In genomic region chr22:12697441-12697840, GRCh38 we compare ENCODE assay signal across 28 cellular contexts.
"Had no signal": no experiment of that assay in that cellular context is flagged by ENCODE, and none has a peak within 500 bp of the region (broad histone marks: within the 10 kb centered on the region; RNA-seq: fewer than 3 reads in every experiment).

No MANE protein-coding gene starts in this region.

- H3K27ac Mint-ChIP-seq: dendritic cell treated with granulocyte-macrophage colony-stimulating factor and Interleukin-4, amounts not matched to agents 40 ng/mL and 50 ng/mL, for 4 days; effector memory CD8-positive, alpha-beta T cell; endodermal cell had no signal

- FAIRE-seq: colon, endometrium, endothelial cell of umbilical vein, frontal cortex had no signal

- H3K27ac ChIP-seq: colonic mucosa, coronary artery, dorsolateral prefrontal cortex, epithelial cell of prostate, esophagus muscularis mucosa, esophagus squamous epithelium, foreskin keratinocyte, gastrocnemius medialis, gastroesophageal sphincter, heart left ventricle, heart right ventricle had no signal

- DNase-seq: colonic mucosa; cortex of kidney; dermis blood vessel endothelial cell; dorsolateral prefrontal cortex; effector CD4-positive, alpha-beta T cell; effector CD8-positive, alpha-beta T cell; effector memory CD4-positive, alpha-beta T cell; effector memory CD8-positive, alpha-beta T cell; endodermal cell; erythroblast; esophagus squamous epithelium; foreskin fibroblast; foreskin keratinocyte; foreskin melanocyte; gastrocnemius medialis; glutamatergic neuron; head of caudate nucleus; heart right ventricle had no signal

- H3K4me3 ChIP-seq: colonic mucosa, coronary artery, dorsolateral prefrontal cortex, esophagus muscularis mucosa, esophagus squamous epithelium, gastrocnemius medialis, gastroesophageal sphincter, heart left ventricle, heart right ventricle had no signal

- H3K36me3 ChIP-seq: colonic mucosa, esophagus muscularis mucosa, esophagus squamous epithelium, gastrocnemius medialis, gastroesophageal sphincter, heart left ventricle, heart right ventricle had no signal

- H3K4me3 Mint-ChIP-seq: dendritic cell treated with granulocyte-macrophage colony-stimulating factor and Interleukin-4, amounts not matched to agents 40 ng/mL and 50 ng/mL, for 4 days; effector memory CD8-positive, alpha-beta T cell; endodermal cell had no signal

- H3K4me1 ChIP-seq: colonic mucosa, esophagus muscularis mucosa, esophagus squamous epithelium, foreskin keratinocyte, gastrocnemius medialis, gastroesophageal sphincter, heart left ventricle, heart right ventricle had no signal

- H3K9me3 ChIP-seq: colonic mucosa, esophagus squamous epithelium, gastrocnemius medialis had no signal

- H3K27me3 Mint-ChIP-seq: dendritic cell treated with granulocyte-macrophage colony-stimulating factor and Interleukin-4, amounts not matched to agents 40 ng/mL and 50 ng/mL, for 4 days; effector memory CD8-positive, alpha-beta T cell had no signal

- H3K4me1 Mint-ChIP-seq: endodermal cell had no signal

- H3K27me3 ChIP-seq: colonic mucosa, esophagus muscularis mucosa, esophagus squamous epithelium, foreskin keratinocyte, gastrocnemius medialis, gastroesophageal sphincter, heart left ventricle, heart right ventricle had no signal
